Comparison of ENCODE assay signal across 19 cellular contexts in the genomic region with DNA sequence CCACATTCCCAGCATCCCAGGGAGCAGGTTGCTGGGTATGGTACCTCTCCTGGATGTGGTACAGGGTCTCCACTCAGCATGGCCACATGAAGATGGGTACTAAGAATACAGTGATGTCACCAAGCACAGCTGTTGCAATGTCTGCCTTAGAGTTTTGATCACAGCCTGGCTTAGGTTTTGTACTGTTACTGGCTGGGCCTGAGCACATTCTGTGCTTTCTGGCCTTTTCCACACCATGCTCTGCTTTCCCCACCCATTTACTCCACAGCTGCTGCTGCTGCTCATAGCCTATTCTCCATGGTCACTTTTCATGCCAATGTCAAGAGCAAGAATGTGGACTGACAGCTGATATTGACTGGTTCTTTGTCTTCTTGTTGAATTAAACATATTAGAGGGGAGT.
DNase-seq lines count a peak whose midpoint lies in the region; ATAC-seq, FAIRE-seq and TF ChIP-seq lines count a peak whose summit lies in the region.
"Had no signal": no experiment of that assay in that cellular context is flagged by ENCODE, and none has a peak within 500 bp of the region (broad histone marks: within the 10 kb centered on the region; RNA-seq: fewer than 3 reads in every experiment).

No MANE protein-coding gene starts in this region.

- H3K9me3 ChIP-seq in esophagus muscularis mucosa: no peaks in the 10 kb centered on the region
- no peaks in the 10 kb centered on the region for H3K9me3 ChIP-seq in left ventricle myocardium inferior (replicated peaks)
- H3K9me3 ChIP-seq in testis: no peaks in the 10 kb centered on the region
- H3K9me3 ChIP-seq: Caco-2 had no signal

- TF ChIP-seq POLR2A in esophagus muscularis mucosa (IDR thresholded peaks at IDR 0.05; ENCODE audit: low read depth) (no peak), testis (IDR thresholded peaks at IDR 0.05) (no peak)

- H3K4me1 ChIP-seq in esophagus muscularis mucosa (peaks cover 0 to 9% (median 8%) of the 10 kb centered on the region in 4 donors), left ventricle myocardium inferior (peaks cover 20% of the 10 kb centered on the region), testis (peaks cover 8% of the 10 kb centered on the region)

- H3K36me3 ChIP-seq in esophagus muscularis mucosa: no peaks in the 10 kb centered on the region
- H3K36me3 ChIP-seq in left ventricle myocardium inferior: no peaks in the 10 kb centered on the region
- H3K36me3 ChIP-seq in testis (ENCODE audit: low read depth, missing control alignments): no peaks in the 10 kb centered on the region

- H3K27me3 ChIP-seq in esophagus muscularis mucosa (no peaks in the 10 kb centered on the region), left ventricle myocardium inferior (ENCODE audit: low read depth) (no peaks in the 10 kb centered on the region), testis (no peaks in the 10 kb centered on the region)

- TF ChIP-seq CTCF in esophagus muscularis mucosa (IDR thresholded peaks at IDR 0.05) (no peak), left ventricle myocardium inferior (IDR thresholded peaks at IDR 0.05; ENCODE audit: borderline replicate concordance) (no peak), omental fat pad (IDR thresholded peaks at IDR 0.05) (no peak), testis (IDR thresholded peaks at IDR 0.05) (no peak)

- DNase-seq in esophagus muscularis mucosa (ENCODE audit: extremely low spot score): no peak
- DNase-seq in left ventricle myocardium inferior: peak; percentile 23
- DNase-seq in omental fat pad (ENCODE audit: low spot score): no peak
- peak; percentile 61 for DNase-seq in testis
- DNase-seq in frontal cortex (ENCODE audit: low spot score in 2 of 2): no peak
- no peak for DNase-seq in T-helper 2 cell
- no peak for DNase-seq in AML-193 (lab: John Stamatoyannopoulos, UW)
- DNase-seq: ACHN, Caco-2, DMS79, GM23248, KBM-7, NCI-H1436 treated with DMSO at 0.1 percent for 48 hours, NCI-H2029 treated with DMSO at 0.1 percent for 48 hours, NCI-H774, PC-3 had no signal

- H3K4me3 ChIP-seq in esophagus muscularis mucosa: no peak overlapping the region
- H3K4me3 ChIP-seq in left ventricle myocardium inferior: no peak overlapping the region
- H3K4me3 ChIP-seq in testis: no peak overlapping the region
- H3K4me3 ChIP-seq: GM23248 had no signal

- TF ChIP-seq EP300 in esophagus muscularis mucosa (IDR thresholded peaks at IDR 0.05): no peak

- FAIRE-seq in frontal cortex (lab: Jason Lieb, UNC): no peak

- ATAC-seq in omental fat pad (ENCODE audit: low FRiP score): peak; percentile 60
- no peak for ATAC-seq in HG02623 (IDR thresholded peaks at IDR 0.05; ENCODE audit: unreplicated experiment)
- ATAC-seq: HCT116, PC-3 had no signal

- H3K27ac ChIP-seq in esophagus muscularis mucosa (replicated peaks in 1 of 4) (peak overlapping the region; percentile 21 to 71 (median 35)), left ventricle myocardium inferior (replicated peaks) (peak overlapping the region; percentile 65), testis (peak overlapping the region in 1 of 2 donors; percentile 67)
- H3K27ac ChIP-seq: GM23248, RWPE1 had no signal

- intact Hi-C loops in esophagus muscularis mucosa (cut with DNase I): no loop called here
- intact Hi-C loops in left ventricle myocardium inferior (cut with micrococcal nuclease): no loop called here
- intact Hi-C loops in testis (cut with DNase I; ENCODE audit: low total_unique reads): no loop called here

Comparison
In these comparisons a context has a peak if more than half of its experiments do, and no peak if none do; other contexts are left out.
1. DNase-seq: peak in left ventricle myocardium inferior (single experiment) and testis (single experiment); none in esophagus muscularis mucosa (single experiment), omental fat pad (single experiment), frontal cortex (0 of 2), T-helper 2 cell (0 of 5) and AML-193 (0 of 2).